Comparison of ENCODE assay signal across 8 cellular contexts in genomic region chr1:204791453-204792366, GRCh38.
DNase-seq lines count a peak whose midpoint lies in the region; ATAC-seq and TF ChIP-seq lines count a peak whose summit lies in the region.

No MANE protein-coding gene starts in this region.

- intact Hi-C loops in left cardiac atrium (cut with DNase I), result no loop called here

- DNase-seq in DMS153 (lab: John Stamatoyannopoulos, UW), result peak; percentile 53
- peak; percentile 18 for DNase-seq in SK-N-MC (ENCODE audit: low read depth, low spot score)
- peak; percentile 90 for DNase-seq in activated naive CD4-positive, alpha-beta T cell treated with anti-CD3 and anti-CD28 coated beads, Interleukin-2, amount 10 ng/mL, durations not matched to agents 7 days and 5 days
- DNase-seq in left cardiac atrium, result peak; percentile 66
- DNase-seq in retina, result peak; percentile 81

- peaks cover 49% of the 10 kb centered on the region for H3K27me3 Mint-ChIP-seq in activated naive CD4-positive, alpha-beta T cell treated with anti-CD3 and anti-CD28 coated beads, Interleukin-2, amount 10 ng/mL, durations not matched to agents 7 days and 5 days

- no peak overlapping the region for H3K4me3 Mint-ChIP-seq in activated naive CD4-positive, alpha-beta T cell treated with anti-CD3 and anti-CD28 coated beads, Interleukin-2, amount 10 ng/mL, durations not matched to agents 7 days and 5 days

- no peaks in the 10 kb centered on the region for H3K36me3 Mint-ChIP-seq in activated naive CD4-positive, alpha-beta T cell treated with anti-CD3 and anti-CD28 coated beads, Interleukin-2, amount 10 ng/mL, durations not matched to agents 7 days and 5 days

- H3K9me3 ChIP-seq in SK-N-MC (ENCODE audit: low read depth, low read length), result no peaks in the 10 kb centered on the region

- H3K27ac Mint-ChIP-seq in activated naive CD4-positive, alpha-beta T cell treated with anti-CD3 and anti-CD28 coated beads, Interleukin-2, amount 10 ng/mL, durations not matched to agents 7 days and 5 days, result no peak overlapping the region

- TF ChIP-seq CTCF in LNCAP (IDR thresholded peaks at IDR 0.05), result peak; percentile 99

- H3K9ac ChIP-seq in SK-N-MC (ENCODE audit: insufficient read length), result no peak overlapping the region

- no peaks in the 10 kb centered on the region for H3K9me3 Mint-ChIP-seq in activated naive CD4-positive, alpha-beta T cell treated with anti-CD3 and anti-CD28 coated beads, Interleukin-2, amount 10 ng/mL, durations not matched to agents 7 days and 5 days

- ATAC-seq in left cardiac atrium, result peak in 1 of 2 donors; percentile 69
- no peak for ATAC-seq in GM21576 (IDR thresholded peaks at IDR 0.05; ENCODE audit: unreplicated experiment)
- ATAC-seq in HG02840 (IDR thresholded peaks at IDR 0.05; ENCODE audit: low FRiP score, unreplicated experiment), result no peak

- CTCF ChIA-PET in activated naive CD4-positive, alpha-beta T cell treated with anti-CD3 and anti-CD28 coated beads, Interleukin-2, amount 10 ng/mL, durations not matched to agents 7 days and 5 days (lab: Charles Lee), result interaction anchor here (0.7 to 3.3 kb wide), 32 partner anchors 9 to 701 kb away, joined by 3 to 41 read pairs (median 4); no protein-coding TSS in a partner anchor

- H3K36me3 ChIP-seq in SK-N-MC (ENCODE audit: insufficient read depth, low read length), result no peaks in the 10 kb centered on the region

- no peak overlapping the region for H3K4me3 ChIP-seq in SK-N-MC

- no peak overlapping the region for H3K27ac ChIP-seq in SK-N-MC

- peaks cover 6% of the 10 kb centered on the region for H3K4me1 Mint-ChIP-seq in activated naive CD4-positive, alpha-beta T cell treated with anti-CD3 and anti-CD28 coated beads, Interleukin-2, amount 10 ng/mL, durations not matched to agents 7 days and 5 days

Comparison
In these comparisons a context has a peak if more than half of its experiments do, and no peak if none do; other contexts are left out.
1. DNase-seq: peak in every context shown above with its lines; median percentile 90 in activated naive CD4-positive, alpha-beta T cell treated with anti-CD3 and anti-CD28 coated beads, Interleukin-2, amount 10 ng/mL, durations not matched to agents 7 days and 5 days; 81 in retina; 66 in left cardiac atrium; 53 in DMS153; 18 in SK-N-MC.